In the genomic region with DNA sequence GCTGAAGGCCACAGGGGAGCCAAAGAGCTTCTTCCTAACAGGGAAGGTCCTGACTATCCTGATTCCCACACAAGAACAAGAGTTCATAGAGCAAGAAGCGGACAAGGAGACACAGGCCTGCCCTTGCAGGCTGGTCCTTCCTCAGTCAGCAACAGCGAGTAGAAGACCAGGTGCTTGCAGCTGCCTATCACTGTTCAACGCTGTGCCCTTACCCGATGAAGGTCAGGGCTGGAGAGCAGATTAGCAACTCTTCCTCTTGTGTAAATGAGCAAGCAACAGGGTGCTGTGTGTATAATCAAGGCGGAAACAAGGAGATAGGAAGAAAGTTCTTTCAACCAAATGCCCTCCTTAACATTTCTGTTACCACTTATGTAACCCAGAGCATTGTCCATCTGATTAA, we compare ENCODE assay signal across 19 cellular contexts.
"Had no signal": no experiment of that assay in that cellular context is flagged by ENCODE, and none has a peak within 500 bp of the region (broad histone marks: within the 10 kb centered on the region; RNA-seq: fewer than 3 reads in every experiment).

No MANE protein-coding gene starts in this region.

- H3K4me1 Mint-ChIP-seq: activated CD4-positive, alpha-beta memory T cell treated with anti-CD3 and anti-CD28 coated beads, Interleukin-2, amount 10 ng/mL, durations not matched to agents 7 days and 5 days had no signal

- H3K27ac Mint-ChIP-seq: activated CD4-positive, alpha-beta memory T cell treated with anti-CD3 and anti-CD28 coated beads, Interleukin-2, amount 10 ng/mL, durations not matched to agents 7 days and 5 days; activated naive CD8-positive, alpha-beta T cell; natural killer cell; T-helper 1 cell treated with Interleukin-12 subunit alpha and Interleukin-12 subunit beta and Interleukin-4 antibody, amounts not matched to agents 30 μg/mL and 1 μg/mL, for 36 hours had no signal

- DNase-seq: activated CD4-positive, alpha-beta memory T cell treated with anti-CD3 and anti-CD28 coated beads, Interleukin-2, amount 10 ng/mL, durations not matched to agents 7 days and 5 days; activated CD4-positive, alpha-beta T cell treated with anti-CD3 and anti-CD28 coated beads for 4 hours; activated gamma-delta T cell; activated T-cell treated with anti-CD3 and anti-CD28 coated beads, Interleukin-2, amount 50 U/mL, for 4 hours; amniotic stem cell; dorsolateral prefrontal cortex; erythroblast; left ventricle myocardium inferior; natural killer cell; nucleus accumbens; posterior cingulate gyrus; retina; stimulated activated CD4-positive, alpha-beta T cell treated with anti-CD3 and anti-CD28 coated beads, Interleukin-15, amount 100 ng/mL, for 24 hours; stimulated activated CD4-positive, alpha-beta T cell treated with anti-CD3 and anti-CD28 coated beads, Interleukin-4, amount 100 ng/mL, for 1 hour; stimulated activated naive CD4-positive, alpha-beta T cell had no signal

- H3K36me3 ChIP-seq: left ventricle myocardium inferior, tibial nerve had no signal

- H2AFZ ChIP-seq: hepatocyte had no signal

- H3K79me2 ChIP-seq: hepatocyte had no signal

- H3K9me3 ChIP-seq: left ventricle myocardium inferior, tibial nerve had no signal

- H3K4me3 ChIP-seq: dorsolateral prefrontal cortex, hepatocyte, left ventricle myocardium inferior, tibial nerve had no signal

- H3K4me3 Mint-ChIP-seq: activated CD4-positive, alpha-beta memory T cell treated with anti-CD3 and anti-CD28 coated beads, Interleukin-2, amount 10 ng/mL, durations not matched to agents 7 days and 5 days; activated naive CD8-positive, alpha-beta T cell; activated T-cell treated with anti-CD3 and anti-CD28 coated beads, Interleukin-2, amount 50 U/mL, for 4 hours; natural killer cell; T-helper 1 cell treated with Interleukin-12 subunit alpha and Interleukin-12 subunit beta and Interleukin-4 antibody, amounts not matched to agents 30 μg/mL and 1 μg/mL, for 36 hours had no signal

- H3K9me3 Mint-ChIP-seq: activated CD4-positive, alpha-beta memory T cell treated with anti-CD3 and anti-CD28 coated beads, Interleukin-2, amount 10 ng/mL, durations not matched to agents 7 days and 5 days; activated T-cell treated with anti-CD3 and anti-CD28 coated beads, Interleukin-2, amount 50 U/mL, for 4 hours; natural killer cell; T-helper 1 cell treated with Interleukin-12 subunit alpha and Interleukin-12 subunit beta and Interleukin-4 antibody, amounts not matched to agents 30 μg/mL and 1 μg/mL, for 36 hours had no signal

- H3K27me3 Mint-ChIP-seq: activated CD4-positive, alpha-beta memory T cell treated with anti-CD3 and anti-CD28 coated beads, Interleukin-2, amount 10 ng/mL, durations not matched to agents 7 days and 5 days; activated naive CD8-positive, alpha-beta T cell had no signal

- H3K27me3 ChIP-seq: dorsolateral prefrontal cortex, hepatocyte, tibial nerve had no signal

- H3K4me2 ChIP-seq: hepatocyte had no signal

- H3K27ac ChIP-seq: dorsolateral prefrontal cortex, hepatocyte, left ventricle myocardium inferior, tibial nerve had no signal

- H3K36me3 Mint-ChIP-seq: activated naive CD8-positive, alpha-beta T cell; natural killer cell had no signal
